6 cellular contexts compared by ENCODE assay signal in genomic region chr10:45981367-45981766, GRCh38. TPM values are rescaled to one million over a fixed set of nuclear protein-coding genes. Genes with fewer than 3 reads are reported as not detected.
DNase-seq lines count a peak whose midpoint lies in the region; ATAC-seq and TF ChIP-seq lines count a peak whose summit lies in the region.
"Not testable (repeated sequence)": the region's sequence is repeated elsewhere in the genome, so short reads cannot be mapped to it uniquely, and the experiment has no call there.

No MANE protein-coding gene starts in this region.

- H3K79me2 ChIP-seq in ACC112 (ENCODE audit: control insufficient read depth, insufficient read depth, low read length, unreplicated experiment) (peaks cover 22% of the 10 kb centered on the region), GM23248 (ENCODE audit: insufficient read depth) (peaks cover 82% of the 10 kb centered on the region)
- not testable (repeated sequence) for H3K79me2 ChIP-seq in PC-3 (ENCODE audit: low read length)

- H2BK15ac ChIP-seq in mesenchymal stem cell (ENCODE audit: low read depth, poor library complexity, severe bottlenecking): not testable (repeated sequence)

- H3K18ac ChIP-seq in mesenchymal stem cell (ENCODE audit: low read depth in 1 of 2, low read length in 2 of 2): not testable (repeated sequence)

- not testable (repeated sequence) for H2AFZ ChIP-seq in ACC112 (ENCODE audit: low read length, unreplicated experiment); GM23248; PC-3 (ENCODE audit: low read length); mesenchymal stem cell (ENCODE audit: low read depth, low read length)

- H3K27ac ChIP-seq in ACC112 (ENCODE audit: low read depth, low read length): peak overlapping the region; percentile 69
- 0 out of 2 replicates have a peak overlapping the region, but pooled peaks have one; percentile 24 for H3K27ac ChIP-seq in GM23248
- H3K27ac ChIP-seq in PC-3 (ENCODE audit: low read length); mesenchymal stem cell (ENCODE audit: low read length, poor library complexity, severe bottlenecking): not testable (repeated sequence)

- not testable (repeated sequence) for H4K8ac ChIP-seq in mesenchymal stem cell (ENCODE audit: low read length)

- 0% methylated on average over 1 of the region's 1 CpG for WGBS in GM23248 (ENCODE audit: low coverage in 1 of 2, low lambda C conversion rate in 2 of 2, missing lambda C conversion rate in 2 of 2), 2 experiments
- 30% methylated on average over 1 of the region's 1 CpG for WGBS in mesenchymal stem cell

- peak overlapping the region; percentile 45 for H3K4me2 ChIP-seq in GM23248 (ENCODE audit: unreplicated experiment)
- not testable (repeated sequence) for H3K4me2 ChIP-seq in PC-3 (ENCODE audit: low read length); mesenchymal stem cell (ENCODE audit: low read length, poor library complexity, severe bottlenecking)
- H3K4me2 ChIP-seq in skeletal muscle satellite cell (ENCODE audit: low read length): peak overlapping the region; percentile 63

- H3K9me3 ChIP-seq in GM23248 (ENCODE audit: low read depth); PC-3 (ENCODE audit: low read length); adipocyte (ENCODE audit: control insufficient read depth, low read length); mesenchymal stem cell (ENCODE audit: control insufficient read depth, low read length); skeletal muscle satellite cell (replicated peaks; ENCODE audit: low read length): not testable (repeated sequence)

- ATAC-seq in PC-3: peak; percentile 60; the same call in 1 of the 2 replicates

- H3K4ac ChIP-seq in mesenchymal stem cell (ENCODE audit: low read depth in 1 of 2, low read length in 2 of 2): not testable (repeated sequence)

- not testable (repeated sequence) for H2BK5ac ChIP-seq in mesenchymal stem cell (ENCODE audit: low read depth, low read length, poor library complexity, severe bottlenecking)

- H3K9ac ChIP-seq in GM23248 (peak overlapping the region; percentile 8; the same call in 1 of the 2 replicates), mesenchymal stem cell (ENCODE audit: low read length) (peak overlapping the region; percentile 43)
- not testable (repeated sequence) for H3K9ac ChIP-seq in PC-3 (ENCODE audit: low read length); adipocyte (ENCODE audit: low read length); skeletal muscle satellite cell (ENCODE audit: low read depth, low read length)

- H2BK120ac ChIP-seq in mesenchymal stem cell (ENCODE audit: low read depth, low read length): not testable (repeated sequence)

- not testable (repeated sequence) for H3K79me1 ChIP-seq in mesenchymal stem cell (replicated peaks; ENCODE audit: low read length, poor library complexity, severe bottlenecking)

- not testable (repeated sequence) for H3K27me3 ChIP-seq in ACC112 (ENCODE audit: insufficient read depth, low read length); GM23248 (replicated peaks; ENCODE audit: insufficient read depth); PC-3 (ENCODE audit: low read length); adipocyte (replicated peaks; ENCODE audit: control insufficient read depth, insufficient read depth, low read length); mesenchymal stem cell (ENCODE audit: control insufficient read depth in 1 of 2, insufficient read depth in 1 of 2, low read length in 2 of 2); skeletal muscle satellite cell (ENCODE audit: control insufficient read depth, insufficient read depth, low read length)

- H3K4me3 ChIP-seq in ACC112 (ENCODE audit: low read depth, low read length); GM23248; PC-3 (ENCODE audit: low read length); adipocyte (ENCODE audit: low read length); mesenchymal stem cell (ENCODE audit: insufficient read depth in 1 of 2, low read depth in 1 of 2, low read length in 2 of 2); skeletal muscle satellite cell (ENCODE audit: low read length): not testable (repeated sequence)

- POLR2A ChIA-PET in PC-3 (lab: Charles Lee; ENCODE audit: unreplicated experiment): not testable (repeated sequence)

- H2BK12ac ChIP-seq in mesenchymal stem cell (ENCODE audit: low read length in 2 of 2): not testable (repeated sequence)

- H4K91ac ChIP-seq in mesenchymal stem cell (ENCODE audit: low read length): not testable (repeated sequence)

- H3F3A ChIP-seq in GM23248 (ENCODE audit: insufficient read depth); PC-3 (ENCODE audit: low read length, unreplicated experiment): not testable (repeated sequence)

- not testable (repeated sequence) for H3K4me1 ChIP-seq in ACC112 (ENCODE audit: control insufficient read depth, insufficient read depth, low read length, unreplicated experiment); GM23248 (ENCODE audit: insufficient read depth); PC-3 (ENCODE audit: insufficient read depth, low read length); adipocyte (ENCODE audit: control insufficient read depth, insufficient read depth, low read length); mesenchymal stem cell (ENCODE audit: control insufficient read depth, insufficient read depth, low read depth, low read length); skeletal muscle satellite cell (ENCODE audit: control insufficient read depth, insufficient read depth, low read length)

- CTCF ChIA-PET in PC-3 (lab: Charles Lee): not testable (repeated sequence)

- H3K36me3 ChIP-seq in ACC112 (ENCODE audit: insufficient read depth, low read length); PC-3 (ENCODE audit: low read depth, low read length); skeletal muscle satellite cell (ENCODE audit: insufficient read depth, low read length): not testable (repeated sequence)
- H3K36me3 ChIP-seq in GM23248 (ENCODE audit: low read depth): peaks cover 18% of the 10 kb centered on the region; the same call in 1 of the 2 replicates
- H3K36me3 ChIP-seq in adipocyte (ENCODE audit: control insufficient read depth, insufficient read depth, low read length, severe bottlenecking): peaks cover 26% of the 10 kb centered on the region
- peaks cover 0 to 25% of the 10 kb centered on the region in 2 experiments for H3K36me3 ChIP-seq in mesenchymal stem cell (ENCODE audit: control insufficient read depth in 1 of 2, insufficient read depth in 2 of 2, low read depth in 1 of 2, low read length in 2 of 2)

- not testable (repeated sequence) for H3K23ac ChIP-seq in mesenchymal stem cell (ENCODE audit: low read length in 2 of 2)

- not testable (repeated sequence) for H4K20me1 ChIP-seq in GM23248 (ENCODE audit: insufficient read depth); PC-3 (ENCODE audit: low read length)

- peak; percentile 4 for DNase-seq in GM23248
- not testable (repeated sequence) for DNase-seq in PC-3, mesenchymal stem cell
- peak; percentile 4 for DNase-seq in adipocyte (ENCODE audit: low read depth)

- not testable (repeated sequence) for H3K14ac ChIP-seq in mesenchymal stem cell (ENCODE audit: low read length in 2 of 2)

- in situ Hi-C loops in GM23248 (cut with MboI): not testable (repeated sequence)

- intact Hi-C loops in PC-3 (cut with micrococcal nuclease): loop anchor here (5.0 kb wide), 1 partner anchor 46 kb away; no protein-coding TSS in a partner anchor

- TF ChIP-seq CTCF in PC-3 (conservative IDR thresholded peaks at IDR 0.05; ENCODE audit: low read depth, low read length): not testable (repeated sequence)

- not testable (repeated sequence) for H3K9me2 ChIP-seq in GM23248 (ENCODE audit: insufficient read depth); PC-3 (replicated peaks; ENCODE audit: low read length)

- not testable (repeated sequence) for H2AK5ac ChIP-seq in mesenchymal stem cell (ENCODE audit: low read length, severe bottlenecking)

- not testable (repeated sequence) for BruUV-seq in PC-3 (replicated peaks; lab: Mats Ljungman, UMichigan)

RNA-seq across cellular contexts. Expression of gene TIMM23, which starts 9.1 kb away (rescaled TPM):
- total RNA-seq in GM23248 (2014; rRNA removed; shearing (Covaris generic)): 75.2 and 104 TPM in 2 replicates
- polyA plus RNA-seq in GM23248 (2016; fragmentation: Nextera tagmentation; extraction: Ambion mirVana): 145 and 147 TPM in 2 replicates
- 97.9 and 99.2 TPM in 2 replicates for total RNA-seq in PC-3 (2014; rRNA removed)
- polyA plus RNA-seq in mesenchymal stem cell (2013, experiment 1 of 2): 86.1 TPM
- polyA plus RNA-seq in mesenchymal stem cell (2013, experiment 2 of 2): 91.1 TPM
- total RNA-seq in skeletal muscle satellite cell (2012; rRNA removed): 66.4 and 83.0 TPM in 2 replicates

RNA-seq across cellular contexts. Expression of gene NCOA4, which starts 49.1 kb away (rescaled TPM):
- 164 and 170 TPM in 2 replicates for total RNA-seq in GM23248 (2014; rRNA removed; shearing (Covaris generic))
- 112 and 113 TPM in 2 replicates for polyA plus RNA-seq in GM23248 (2016; fragmentation: Nextera tagmentation; extraction: Ambion mirVana)
- 60.0 and 61.7 TPM in 2 replicates for total RNA-seq in PC-3 (2014; rRNA removed)
- polyA plus RNA-seq in mesenchymal stem cell (2013, experiment 1 of 2): 97.0 TPM
- 102 TPM for polyA plus RNA-seq in mesenchymal stem cell (2013, experiment 2 of 2)
- total RNA-seq in skeletal muscle satellite cell (2012; rRNA removed): 123 and 129 TPM in 2 replicates
